In genomic region chr1:40477680-40478057, GRCh38 we compare ENCODE assay signal across 8 cellular contexts. TPM values are rescaled to one million over a fixed set of nuclear protein-coding genes. Genes with fewer than 3 reads are reported as not detected.
DNase-seq lines count a peak whose midpoint lies in the region; ATAC-seq and TF ChIP-seq lines count a peak whose summit lies in the region.

No MANE protein-coding gene starts in this region.

- no peaks in the 10 kb centered on the region for H3K27me3 Mint-ChIP-seq in CD4-positive, alpha-beta T cell
- H3K27me3 Mint-ChIP-seq in activated naive CD4-positive, alpha-beta T cell treated with anti-CD3 and anti-CD28 coated beads, Interleukin-2, amount 50 U/mL, for 24 hours, result no peaks in the 10 kb centered on the region

- H3K27ac Mint-ChIP-seq in CD4-positive, alpha-beta T cell, result peak overlapping the region; percentile 86
- no peak overlapping the region for H3K27ac Mint-ChIP-seq in activated naive CD4-positive, alpha-beta T cell treated with anti-CD3 and anti-CD28 coated beads, Interleukin-2, amount 50 U/mL, for 24 hours

- peaks cover 3% of the 10 kb centered on the region for H3K4me1 ChIP-seq in rectal smooth muscle tissue (ENCODE audit: control insufficient read depth, insufficient read depth, low read length)

- peak overlapping the region; percentile 93 for H3K4me3 ChIP-seq in rectal smooth muscle tissue (ENCODE audit: low read length)

- peaks cover 29% of the 10 kb centered on the region for H3K4me1 Mint-ChIP-seq in CD4-positive, alpha-beta T cell (ENCODE audit: low read depth)
- peaks cover 27% of the 10 kb centered on the region for H3K4me1 Mint-ChIP-seq in activated naive CD4-positive, alpha-beta T cell treated with anti-CD3 and anti-CD28 coated beads, Interleukin-2, amount 50 U/mL, for 24 hours

- no peaks in the 10 kb centered on the region for H3K27me3 ChIP-seq in CD4-positive, alpha-beta T cell (ENCODE audit: control insufficient read depth, insufficient read depth, low read length)
- H3K27me3 ChIP-seq in rectal smooth muscle tissue (ENCODE audit: control insufficient read depth, insufficient read depth, low read length), result no peaks in the 10 kb centered on the region

- no peak for TF ChIP-seq CTCF in CD4-positive, alpha-beta T cell (IDR thresholded peaks at IDR 0.05)

- no peaks in the 10 kb centered on the region for H3K36me3 ChIP-seq in rectal smooth muscle tissue (ENCODE audit: control insufficient read depth, insufficient read depth, low read length)

- peaks cover 48% of the 10 kb centered on the region for H3K9me3 ChIP-seq in CD4-positive, alpha-beta T cell (ENCODE audit: control insufficient read depth, low read length)

- H3K9me3 Mint-ChIP-seq in CD4-positive, alpha-beta T cell, result peaks cover 13% of the 10 kb centered on the region
- H3K9me3 Mint-ChIP-seq in activated naive CD4-positive, alpha-beta T cell treated with anti-CD3 and anti-CD28 coated beads, Interleukin-2, amount 50 U/mL, for 24 hours, result peaks cover 20% of the 10 kb centered on the region

- peak overlapping the region; percentile 79 for H3K9ac ChIP-seq in rectal smooth muscle tissue (ENCODE audit: low read length)

- peaks cover 71% of the 10 kb centered on the region for H3K36me3 Mint-ChIP-seq in CD4-positive, alpha-beta T cell (ENCODE audit: low read depth)
- peaks cover 24% of the 10 kb centered on the region for H3K36me3 Mint-ChIP-seq in activated naive CD4-positive, alpha-beta T cell treated with anti-CD3 and anti-CD28 coated beads, Interleukin-2, amount 50 U/mL, for 24 hours

- H3K4me3 Mint-ChIP-seq in CD4-positive, alpha-beta T cell, result peak overlapping the region; percentile 93
- H3K4me3 Mint-ChIP-seq in activated naive CD4-positive, alpha-beta T cell treated with anti-CD3 and anti-CD28 coated beads, Interleukin-2, amount 50 U/mL, for 24 hours, result peak overlapping the region; percentile 77

- intact Hi-C loops in CD4-positive, alpha-beta T cell (cut with DNase I, micrococcal nuclease), result no loop called here
- intact Hi-C loops in left ventricle myocardium superior (cut with micrococcal nuclease), result no loop called here

- CTCF ChIA-PET in CD4-positive, alpha-beta T cell (lab: Charles Lee), result interaction anchor here (0.9 to 1.2 kb wide), 2 partner anchors 39 to 192 kb away, joined by 3 read pairs; no protein-coding TSS in a partner anchor

- DNase-seq in CD4-positive, alpha-beta T cell, result peak in 4 of 10 experiments; percentile 1 to 33 (median 3)
- DNase-seq in NCI-H2029 treated with DMSO at 0.1 percent for 48 hours (lab: John Stamatoyannopoulos, UW), result peak; percentile 88
- DNase-seq in left ventricle myocardium superior, result no peak
- no peak for DNase-seq in hippocampal formation (lab: John Stamatoyannopoulos, UW)
- DNase-seq in NCI-H2171 (lab: John Stamatoyannopoulos, UW), result no peak

- peak overlapping the region; percentile 36 for H3K27ac ChIP-seq in CD4-positive, alpha-beta T cell (ENCODE audit: low read depth, low read length)
- peak overlapping the region; percentile 27 for H3K27ac ChIP-seq in rectal smooth muscle tissue (ENCODE audit: low read depth, low read length)

- POLR2A ChIA-PET in CD4-positive, alpha-beta T cell (lab: Charles Lee), result interaction anchor here (0.9 to 2.3 kb wide), 7 partner anchors 13 to 92 kb away, joined by 3 to 13 read pairs (median 4); partner anchors contain the start of genes ZFP69B and ZNF684

- peak; percentile 24 for ATAC-seq in CD4-positive, alpha-beta T cell (ENCODE audit: poor library complexity)
- ATAC-seq in GM21619 (IDR thresholded peaks at IDR 0.05; ENCODE audit: unreplicated experiment), result peak; percentile 15
- peak; percentile 55 for ATAC-seq in left ventricle myocardium superior

RNA-seq across cellular contexts. Expression of gene ZFP69, which starts 0.6 kb away (rescaled TPM):
- 1 to 10 TPM; 1.1 to 1.4 TPM for total RNA-seq in CD4-positive, alpha-beta T cell
- total RNA-seq in left ventricle myocardium superior, result 1.9 TPM

RNA-seq across cellular contexts. Expression of gene ZFP69B, which starts 27.4 kb away (rescaled TPM):
- total RNA-seq in CD4-positive, alpha-beta T cell, result 1 to 10 TPM; 1.8 to 2.4 TPM
- total RNA-seq in left ventricle myocardium superior, result 0.87 TPM

RNA-seq across cellular contexts. Expression of gene EXO5, which starts 30.9 kb away (rescaled TPM):
- total RNA-seq in CD4-positive, alpha-beta T cell, result 1 to 10 TPM; 4.5 to 4.9 TPM
- total RNA-seq in left ventricle myocardium superior, result 4.5 TPM

RNA-seq across cellular contexts. Expression of gene ZNF684, which starts 53.8 kb away (rescaled TPM):
- 1 to 10 TPM; 1.3 to 1.7 TPM for total RNA-seq in CD4-positive, alpha-beta T cell
- total RNA-seq in left ventricle myocardium superior, result 8.6 TPM
